Comparison of ENCODE assay signal across 9 cellular contexts in the genomic region with DNA sequence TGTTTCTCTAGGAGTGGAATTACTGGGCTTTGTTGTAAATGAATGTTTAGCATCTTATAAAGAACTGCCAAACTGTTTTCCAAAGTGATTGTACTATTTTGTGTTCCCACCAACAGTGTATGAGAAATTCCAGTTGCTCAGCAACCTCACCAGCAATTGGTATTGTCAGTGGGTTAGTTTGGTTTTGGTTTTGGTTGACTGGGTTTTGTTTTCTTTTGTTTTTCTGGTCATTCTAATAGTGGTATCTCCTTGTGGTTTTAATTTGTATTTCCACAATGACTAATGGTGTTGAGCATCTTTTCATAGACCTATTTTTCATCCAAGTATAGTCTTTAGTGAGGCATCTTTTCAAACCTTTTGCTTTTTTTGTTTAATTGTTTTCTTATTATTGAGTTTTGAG. TPM values are rescaled to one million over a fixed set of nuclear protein-coding genes. Genes with fewer than 3 reads are reported as not detected.
DNase-seq lines count a peak whose midpoint lies in the region; ATAC-seq and TF ChIP-seq lines count a peak whose summit lies in the region.
"Had no signal": no experiment of that assay in that cellular context is flagged by ENCODE, and none has a peak within 500 bp of the region (broad histone marks: within the 10 kb centered on the region; RNA-seq: fewer than 3 reads in every experiment).

No MANE protein-coding gene starts in this region.

- in situ Hi-C loops in astrocyte of the cerebellum (cut with HindIII; ENCODE audit: low sequenced_read_pairs): no loop called here

- peaks cover 16% of the 10 kb centered on the region for H3K36me3 Mint-ChIP-seq in activated CD4-positive, alpha-beta T cell treated with anti-CD3 and anti-CD28 coated beads, Interleukin-2, amount 10 ng/mL, durations not matched to agents 7 days and 5 days (ENCODE audit: low read depth)
- peaks cover 4% of the 10 kb centered on the region for H3K36me3 Mint-ChIP-seq in stimulated activated memory B cell treated with anti-CD40 and anti-IgM and Interleukin-4, amounts not matched to agents 10 μg/mL and 1 μg/mL and 100 μg/mL, for 72 hours

- ATAC-seq in HG03097 (IDR thresholded peaks at IDR 0.05; ENCODE audit: low FRiP score, unreplicated experiment): peak; percentile 79
- ATAC-seq in stimulated activated memory B cell treated with anti-CD40 and anti-IgM and Interleukin-4, amounts not matched to agents 10 μg/mL and 1 μg/mL and 100 μg/mL, for 72 hours: peak; percentile 76

- CTCF ChIA-PET in activated CD4-positive, alpha-beta T cell treated with anti-CD3 and anti-CD28 coated beads, Interleukin-2, amount 10 ng/mL, durations not matched to agents 7 days and 5 days (lab: Charles Lee): no interaction called here

- peak; percentile 13 for DNase-seq in activated CD4-positive, alpha-beta T cell treated with anti-CD3 and anti-CD28 coated beads, Interleukin-2, amount 10 ng/mL, durations not matched to agents 7 days and 5 days
- DNase-seq in activated CD4-positive, alpha-beta T cell treated with anti-CD3 and anti-CD28 coated beads, Interleukin-2, amount 50 U/mL, for 4 hours: no peak
- DNase-seq in astrocyte of the cerebellum (ENCODE audit: low read depth) (peak; percentile 89), NCI-H2029 (lab: John Stamatoyannopoulos, UW) (no peak), hypothalamus (lab: John Stamatoyannopoulos, UW) (no peak), GM19238 (ENCODE audit: insufficient read length, low spot score) (no peak)

- H3K27me3 Mint-ChIP-seq in activated CD4-positive, alpha-beta T cell treated with anti-CD3 and anti-CD28 coated beads, Interleukin-2, amount 10 ng/mL, durations not matched to agents 7 days and 5 days: peaks cover 6% of the 10 kb centered on the region
- no peaks in the 10 kb centered on the region for H3K27me3 Mint-ChIP-seq in stimulated activated memory B cell treated with anti-CD40 and anti-IgM and Interleukin-4, amounts not matched to agents 10 μg/mL and 1 μg/mL and 100 μg/mL, for 72 hours

- H3K4me3 ChIP-seq in astrocyte of the cerebellum (ENCODE audit: low read depth, low read length): no peak overlapping the region
- H3K4me3 ChIP-seq: BLaER1 treated with 17β-estradiol and CSF1 and Interleukin-3, amounts not matched to agents 10 nM and 100 nM had no signal

- no peak for TF ChIP-seq CTCF in astrocyte of the cerebellum (IDR thresholded peaks at IDR 0.05; ENCODE audit: low read depth, low read length, missing control alignments)

- H3K27ac Mint-ChIP-seq in activated CD4-positive, alpha-beta T cell treated with anti-CD3 and anti-CD28 coated beads, Interleukin-2, amount 10 ng/mL, durations not matched to agents 7 days and 5 days: no peak overlapping the region
- peak overlapping the region; percentile 12 for H3K27ac Mint-ChIP-seq in stimulated activated memory B cell treated with anti-CD40 and anti-IgM and Interleukin-4, amounts not matched to agents 10 μg/mL and 1 μg/mL and 100 μg/mL, for 72 hours

- H3K4me1 Mint-ChIP-seq in activated CD4-positive, alpha-beta T cell treated with anti-CD3 and anti-CD28 coated beads, Interleukin-2, amount 10 ng/mL, durations not matched to agents 7 days and 5 days: peaks cover 37% of the 10 kb centered on the region
- H3K4me1 Mint-ChIP-seq in stimulated activated memory B cell treated with anti-CD40 and anti-IgM and Interleukin-4, amounts not matched to agents 10 μg/mL and 1 μg/mL and 100 μg/mL, for 72 hours: peaks cover 23% of the 10 kb centered on the region

- POLR2A ChIA-PET in activated CD4-positive, alpha-beta T cell treated with anti-CD3 and anti-CD28 coated beads, Interleukin-2, amount 10 ng/mL, durations not matched to agents 7 days and 5 days (lab: Charles Lee): no interaction called here

- H3K9me3 Mint-ChIP-seq in activated CD4-positive, alpha-beta T cell treated with anti-CD3 and anti-CD28 coated beads, Interleukin-2, amount 10 ng/mL, durations not matched to agents 7 days and 5 days: no peaks in the 10 kb centered on the region
- H3K9me3 Mint-ChIP-seq in stimulated activated memory B cell treated with anti-CD40 and anti-IgM and Interleukin-4, amounts not matched to agents 10 μg/mL and 1 μg/mL and 100 μg/mL, for 72 hours: no peaks in the 10 kb centered on the region

- no peak overlapping the region for H3K4me3 Mint-ChIP-seq in activated CD4-positive, alpha-beta T cell treated with anti-CD3 and anti-CD28 coated beads, Interleukin-2, amount 10 ng/mL, durations not matched to agents 7 days and 5 days
- no peak overlapping the region for H3K4me3 Mint-ChIP-seq in stimulated activated memory B cell treated with anti-CD40 and anti-IgM and Interleukin-4, amounts not matched to agents 10 μg/mL and 1 μg/mL and 100 μg/mL, for 72 hours

RNA-seq across cellular contexts. Expression of a gene that starts 27.1 kb away (rescaled TPM):
- total RNA-seq in activated CD4-positive, alpha-beta T cell treated with anti-CD3 and anti-CD28 coated beads, Interleukin-2, amount 10 ng/mL, durations not matched to agents 7 days and 5 days: under 1 TPM; 0.25 to 0.44 TPM

Comparison
In these comparisons a context has a peak if more than half of its experiments do, and no peak if none do; other contexts are left out.
1. DNase-seq: peak in activated CD4-positive, alpha-beta T cell treated with anti-CD3 and anti-CD28 coated beads, Interleukin-2, amount 10 ng/mL, durations not matched to agents 7 days and 5 days (single experiment) and astrocyte of the cerebellum (single experiment); none in activated CD4-positive, alpha-beta T cell treated with anti-CD3 and anti-CD28 coated beads, Interleukin-2, amount 50 U/mL, for 4 hours (0 of 2), NCI-H2029 (single experiment), hypothalamus (0 of 51) and GM19238 (single experiment).